In genomic region chr7:37923996-37924395, GRCh38 we compare ENCODE assay signal across 18 cellular contexts. TPM values are rescaled to one million over a fixed set of nuclear protein-coding genes. Genes with fewer than 3 reads are reported as not detected.
DNase-seq lines count a peak whose midpoint lies in the region; ATAC-seq, FAIRE-seq and TF ChIP-seq lines count a peak whose summit lies in the region.
"Had no signal": no experiment of that assay in that cellular context is flagged by ENCODE, and none has a peak within 500 bp of the region (broad histone marks: within the 10 kb centered on the region; RNA-seq: fewer than 3 reads in every experiment).

No MANE protein-coding gene starts in this region.

- H3K27ac ChIP-seq in astrocyte (ENCODE audit: low read depth, low read length) (peak overlapping the region; percentile 18), gastroesophageal sphincter (peak overlapping the region in 3 of 4 donors; percentile 30 to 67 (median 51)), skeletal muscle tissue (ENCODE audit: low read depth, low read length) (peak overlapping the region; percentile 48), H9 (ENCODE audit: insufficient read length, low read depth, low read length) (no peak overlapping the region)

- WGBS in gastroesophageal sphincter (ENCODE audit: low coverage in 1 of 2), 2 donors = 0 to 60% methylated on average over 1 of the region's 1 CpG
- no CpG with 5 or more reads among the region's 1 CpG for WGBS in H9 (ENCODE audit: extremely low coverage, insufficient read length, low lambda C conversion rate)

- no peak overlapping the region for H2BK15ac ChIP-seq in H9 (ENCODE audit: low read depth, low read length)

- no peak for ATAC-seq in gastroesophageal sphincter
- ATAC-seq: SK-N-SH treated with all-trans-retinoic acid at 6 μM for 48 hours had no signal

- H3K18ac ChIP-seq in H9 (ENCODE audit: insufficient read length, low read depth, low read length) = no peak overlapping the region

- no peak for FAIRE-seq in astrocyte (lab: Jason Lieb, UNC)
- FAIRE-seq: H1 had no signal

- H4K91ac ChIP-seq in H9 (ENCODE audit: insufficient read length, low read depth, low read length) = no peak overlapping the region

- peaks cover 16% of the 10 kb centered on the region for H3K27me3 Mint-ChIP-seq in astrocyte (ENCODE audit: low read depth, unreplicated experiment)
- peaks cover 23% of the 10 kb centered on the region for H3K27me3 Mint-ChIP-seq in H9 (ENCODE audit: low read depth)

- H3K79me2 ChIP-seq in astrocyte (ENCODE audit: insufficient read depth, low read length) (peaks cover 37% of the 10 kb centered on the region), H9 (ENCODE audit: insufficient read depth, low read length) (no peaks in the 10 kb centered on the region)

- H3K9me3 ChIP-seq in astrocyte (ENCODE audit: insufficient read depth, low read depth, low read length) (no peaks in the 10 kb centered on the region), gastroesophageal sphincter (peaks cover 0 to 13% (median 0%) of the 10 kb centered on the region in 3 donors), skeletal muscle tissue (ENCODE audit: control insufficient read depth in 3 of 3, low read length in 3 of 3) (no peaks in the 10 kb centered on the region), H9 (ENCODE audit: control insufficient read depth, low read depth, low read length) (no peaks in the 10 kb centered on the region)

- H2AFZ ChIP-seq in astrocyte (ENCODE audit: low read depth, low read length) (no peak overlapping the region), H9 (ENCODE audit: low read length) (no peak overlapping the region)

- H4K20me1 ChIP-seq in astrocyte (ENCODE audit: insufficient read depth, low read length) (peaks cover 4% of the 10 kb centered on the region), H9 (ENCODE audit: control insufficient read depth, insufficient read depth, insufficient read length) (no peaks in the 10 kb centered on the region)

- H3K4me1 ChIP-seq in astrocyte (ENCODE audit: insufficient read depth, low read length) (peaks cover 3% of the 10 kb centered on the region), gastroesophageal sphincter (peaks cover 0 to 28% (median 0%) of the 10 kb centered on the region in 3 donors), skeletal muscle tissue (ENCODE audit: control insufficient read depth in 3 of 3, insufficient read depth in 3 of 3, low read length in 3 of 3) (peaks cover 17 to 31% (median 26%) of the 10 kb centered on the region in 3 donors), H9 (ENCODE audit: insufficient read depth, low read length) (no peaks in the 10 kb centered on the region)

- no peak overlapping the region for H3K56ac ChIP-seq in H9 (ENCODE audit: insufficient read length, low read depth, low read length)

- peaks cover 12% of the 10 kb centered on the region for H3K23me2 ChIP-seq in H9 (ENCODE audit: insufficient read length, low read depth, low read length, poor library complexity, severe bottlenecking)

- H3K36me3 Mint-ChIP-seq in astrocyte (ENCODE audit: low read depth, unreplicated experiment) (peaks cover 2% of the 10 kb centered on the region), H9 (ENCODE audit: insufficient read depth in 1 of 3, low read depth in 3 of 3) (peaks cover 2 to 7% (median 4%) of the 10 kb centered on the region in 3 experiments; a peak in 5 of 7 replicates)
- H3K36me3 Mint-ChIP-seq: CD4-positive, CD25-positive, alpha-beta regulatory T cell had no signal

- no peak overlapping the region for H2BK120ac ChIP-seq in H9 (ENCODE audit: low read depth, low read length, poor library complexity, severe bottlenecking)

- CTCF ChIA-PET in HEK293T (lab: Yijun Ruan, JAX) = no interaction called here

- no peak overlapping the region for H3K14ac ChIP-seq in H9 (ENCODE audit: insufficient read depth, low read length)

- H3K4me3 Mint-ChIP-seq in astrocyte (ENCODE audit: unreplicated experiment) (no peak overlapping the region), H9 (no peak overlapping the region)
- H3K4me3 Mint-ChIP-seq: CD4-positive, CD25-positive, alpha-beta regulatory T cell had no signal

- H3K27me3 ChIP-seq in astrocyte (ENCODE audit: insufficient read depth, low read length) = peaks cover 7% of the 10 kb centered on the region
- peaks cover 13% of the 10 kb centered on the region for H3K27me3 ChIP-seq in gastroesophageal sphincter
- no peaks in the 10 kb centered on the region for H3K27me3 ChIP-seq in skeletal muscle tissue (ENCODE audit: control insufficient read depth in 3 of 3, insufficient read depth in 3 of 3, low read length in 3 of 3)
- no peaks in the 10 kb centered on the region for H3K27me3 ChIP-seq in H9 (ENCODE audit: insufficient read depth, low read length)
- H3K27me3 ChIP-seq: MG63 had no signal

- H2BK20ac ChIP-seq in H9 (ENCODE audit: low read depth, low read length, poor library complexity, severe bottlenecking) = no peak overlapping the region

- no peak for TF ChIP-seq EP300 in gastroesophageal sphincter (IDR thresholded peaks at IDR 0.05)

- no peak overlapping the region for H3K4ac ChIP-seq in H9 (ENCODE audit: low read depth, low read length)

- H3K9ac ChIP-seq in astrocyte (ENCODE audit: low read length) (no peak overlapping the region), skeletal muscle tissue (ENCODE audit: low read depth in 1 of 3, low read length in 3 of 3) (no peak overlapping the region), H9 (ENCODE audit: extremely low read depth, insufficient read length, low read length) (no peak overlapping the region)

- H3K27ac Mint-ChIP-seq in astrocyte (ENCODE audit: unreplicated experiment) = no peak overlapping the region
- H3K27ac Mint-ChIP-seq in H9 = no peak overlapping the region
- H3K27ac Mint-ChIP-seq: CD4-positive, CD25-positive, alpha-beta regulatory T cell had no signal

- H2BK5ac ChIP-seq in H9 (ENCODE audit: insufficient read length, low read length) = no peak overlapping the region

- no peak overlapping the region for H2BK12ac ChIP-seq in H9 (ENCODE audit: insufficient read length, low read depth, low read length)

- H3K79me1 ChIP-seq in H9 (ENCODE audit: insufficient read depth, low read depth, low read length, poor library complexity, severe bottlenecking) = no peaks in the 10 kb centered on the region

- H4K8ac ChIP-seq in H9 (replicated peaks; ENCODE audit: insufficient read length, low read depth, low read length) = no peak overlapping the region

- no peaks in the 10 kb centered on the region for H3K36me3 ChIP-seq in astrocyte (ENCODE audit: insufficient read depth, low read length)
- no peaks in the 10 kb centered on the region for H3K36me3 ChIP-seq in gastroesophageal sphincter
- H3K36me3 ChIP-seq in skeletal muscle tissue (ENCODE audit: control insufficient read depth in 3 of 3, insufficient read depth in 3 of 3, low read length in 3 of 3) = no peaks in the 10 kb centered on the region
- H3K36me3 ChIP-seq: MG63 had no signal

- H4K5ac ChIP-seq in H9 (ENCODE audit: insufficient read length, low read depth, low read length) = no peak overlapping the region

- H3K9me3 Mint-ChIP-seq in astrocyte (ENCODE audit: unreplicated experiment) (peaks cover 6% of the 10 kb centered on the region), H9 (peaks cover 6 to 10% of the 10 kb centered on the region in 2 experiments; a peak in 4 of 5 replicates)

- no peak overlapping the region for H3K23ac ChIP-seq in H9 (ENCODE audit: insufficient read length, low read depth, low read length)

- H3T11ph ChIP-seq in H9 (ENCODE audit: low read length) = no peak overlapping the region

- H3K4me2 ChIP-seq in astrocyte (ENCODE audit: low read length) (no peak overlapping the region), H9 (ENCODE audit: insufficient read depth, insufficient read length, low read length) (no peak overlapping the region)

- TF ChIP-seq POLR2A in gastroesophageal sphincter (IDR thresholded peaks at IDR 0.05) = no peak

- no peak overlapping the region for H2AK5ac ChIP-seq in H9 (ENCODE audit: insufficient read length, low read length)

- POLR2A ChIA-PET in HEK293T (lab: Yijun Ruan, JAX) = no interaction called here

- DNase-seq in astrocyte (ENCODE audit: low read depth) (peak; percentile 42), HEK293T (ENCODE audit: extremely low spot score) (no peak), H9 (no peak), HUDEP-2 (lab: John Stamatoyannopoulos, UW; ENCODE audit: unreplicated experiment in 76 of 76) (no peak), T-helper 1 cell (no peak)
- DNase-seq: CD4-positive, CD25-positive, alpha-beta regulatory T cell; EL; GF-D8; Kasumi-1; NCI-H1417; NCI-H187; NCI-H510A had no signal

- H3K4me3 ChIP-seq in astrocyte (ENCODE audit: insufficient read depth, low read depth, low read length) = no peak overlapping the region
- H3K4me3 ChIP-seq in gastroesophageal sphincter = no peak overlapping the region
- H3K4me3 ChIP-seq in skeletal muscle tissue (ENCODE audit: low read length in 3 of 3) = peak overlapping the region in 1 of 3 donors; percentile 6
- H3K4me3 ChIP-seq: MG63 had no signal

- TF ChIP-seq CTCF in astrocyte (IDR thresholded peaks at IDR 0.05; ENCODE audit: insufficient read depth, low read depth, low read length) (no peak), gastroesophageal sphincter (IDR thresholded peaks at IDR 0.05) (no peak), H9 (conservative IDR thresholded peaks at IDR 0.05) (no peak)

- H3K4me1 Mint-ChIP-seq in astrocyte (ENCODE audit: low read depth, unreplicated experiment) (peaks cover 3% of the 10 kb centered on the region), H9 (peaks cover 8 to 10% of the 10 kb centered on the region in 2 experiments; a peak in 3 of 4 replicates)

TF ChIP-seq in HEK293T, 16 proteins besides CTCF, POLR2A, EP300 and RAD21:
- TF ChIP-seq CTBP1 (IDR thresholded peaks at IDR 0.05; ENCODE audit: borderline replicate concordance) = no peak
- no peak for TF ChIP-seq FOXM1 (IDR thresholded peaks at IDR 0.05; ENCODE audit: borderline replicate concordance)
- TF ChIP-seq LEF1 (IDR thresholded peaks at IDR 0.05; ENCODE audit: borderline replicate concordance) = no peak
- TF ChIP-seq SUZ12 (IDR thresholded peaks at IDR 0.05) = no peak
- TF ChIP-seq NFRKB (IDR thresholded peaks at IDR 0.05) = no peak

RNA-seq across cellular contexts. Expression of gene EPDR1, which starts 3.6 kb away (rescaled TPM):
- total RNA-seq in astrocyte = 20.6 and 23.6 TPM in 2 replicates
- total RNA-seq in gastroesophageal sphincter = 10 to 100 TPM; 14.3 to 43.8 (median 19.0) TPM
- 63.2 TPM for total RNA-seq in skeletal muscle tissue
- total RNA-seq in H9 (2021) = 5.3 and 6.1 TPM in 2 replicates
- total RNA-seq: CD4-positive, CD25-positive, alpha-beta regulatory T cell had no signal

RNA-seq across cellular contexts. Expression of gene SFRP4, which starts 7.4 kb away (rescaled TPM):
- total RNA-seq in astrocyte (0.19 and 0.39 TPM in 2 replicates), gastroesophageal sphincter (10 to 100 TPM in 1 of 4 donors, 1 to 10 TPM in 3; 1.4 to 11.0 (median 5.1) TPM), skeletal muscle tissue (28.7 TPM), H9 (2021) (not detected in 2 replicates)
- total RNA-seq: A673; CD4-positive, CD25-positive, alpha-beta regulatory T cell; H1 had no signal
